In genomic region chr1:171485375-171486047, GRCh38 we compare ENCODE assay signal across 1 cellular context.
TF ChIP-seq lines count a peak whose summit lies in the region.

Gene PRRC2C, plus strand, starts transcription at chr1:171485530. Its CDS starts 26,559 bp downstream, at chr1:171512089.

TF ChIP-seq in HEK293, 187 proteins besides CTCF, POLR2A, EP300 and RAD21 (continued from another document and continues in another):
- TF ChIP-seq HIC1 (tag by site-specific recombination; IDR thresholded peaks at IDR 0.05) (no peak), ZNF362 (tag by site-specific recombination; IDR thresholded peaks at IDR 0.05) (no peak), ZNF544 (tag by site-specific recombination; IDR thresholded peaks at IDR 0.05) (no peak), ZNF239 (tag by site-specific recombination; IDR thresholded peaks at IDR 0.05) (no peak), ZNF155 (tag by site-specific recombination; IDR thresholded peaks at IDR 0.05) (no peak), ZNF692 (tag by site-specific recombination; IDR thresholded peaks at IDR 0.05) (peak; percentile 40; the same call in 1 of the 2 replicates), ZNF843 (tag by site-specific recombination; IDR thresholded peaks at IDR 0.05) (peak; percentile 34; the same call in 1 of the 2 replicates), ZNF521 (tag by site-specific recombination; IDR thresholded peaks at IDR 0.05) (no peak), ZNF621 (tag by site-specific recombination; IDR thresholded peaks at IDR 0.05) (no peak), BCL11B (tag by site-specific recombination; IDR thresholded peaks at IDR 0.05; ENCODE audit: low read depth) (0 out of 2 replicates have a peak, but pooled peaks have one; percentile 16), ZNF792 (tag by site-specific recombination; IDR thresholded peaks at IDR 0.05) (0 out of 2 replicates have a peak, but pooled peaks have one; percentile 37), ZNF426 (tag by site-specific recombination; IDR thresholded peaks at IDR 0.05) (no peak), ZBTB44 (tag by site-specific recombination; IDR thresholded peaks at IDR 0.05) (no peak), ZNF302 (tag by site-specific recombination; IDR thresholded peaks at IDR 0.05; ENCODE audit: low read depth) (no peak), ZNF449 (tag by site-specific recombination; IDR thresholded peaks at IDR 0.05) (no peak; the same call in 1 of the 2 replicates), ZNF214 (tag by site-specific recombination; IDR thresholded peaks at IDR 0.05; ENCODE audit: borderline replicate concordance) (no peak), ZNF266 (tag by site-specific recombination; IDR thresholded peaks at IDR 0.05; ENCODE audit: low read depth) (no peak), ZNF473 (tag by site-specific recombination; IDR thresholded peaks at IDR 0.05) (no peak), ZNF510 (tag by site-specific recombination; IDR thresholded peaks at IDR 0.05; ENCODE audit: insufficient replicate concordance) (no peak), KLF7 (tag by site-specific recombination; IDR thresholded peaks at IDR 0.05; ENCODE audit: borderline replicate concordance) (0 out of 2 replicates have a peak, but pooled peaks have one; percentile 40), ZNF791 (tag by site-specific recombination; IDR thresholded peaks at IDR 0.05) (no peak), MZF1 (tag by site-specific recombination; IDR thresholded peaks at IDR 0.05; ENCODE audit: borderline replicate concordance) (peak; percentile 60), SCRT2 (tag by site-specific recombination; IDR thresholded peaks at IDR 0.05) (no peak), ZNF837 (tag by site-specific recombination; IDR thresholded peaks at IDR 0.05) (no peak), ZSCAN4 (tag by site-specific recombination; IDR thresholded peaks at IDR 0.05) (0 out of 2 replicates have a peak, but pooled peaks have one; percentile 20), ZBTB17 (tag by site-specific recombination; IDR thresholded peaks at IDR 0.05) (peak; percentile 60), SP3 (tag by site-specific recombination; IDR thresholded peaks at IDR 0.05) (peak; percentile 42), ZFP37 (tag by site-specific recombination; IDR thresholded peaks at IDR 0.05) (peak; percentile 82), ZNF140 (tag by site-specific recombination; IDR thresholded peaks at IDR 0.05) (no peak), ZNF654 (tag by site-specific recombination; IDR thresholded peaks at IDR 0.05; ENCODE audit: low read depth) (peak; percentile 88; the same call in 1 of the 2 replicates), ZNF626 (tag by site-specific recombination; IDR thresholded peaks at IDR 0.05) (no peak), ZNF776 (tag by site-specific recombination; IDR thresholded peaks at IDR 0.05; ENCODE audit: borderline replicate concordance) (no peak), KLF1 (tag by site-specific recombination; IDR thresholded peaks at IDR 0.05) (no peak; the same call in 1 of the 2 replicates), ZNF704 (tag by site-specific recombination; IDR thresholded peaks at IDR 0.05) (no peak), SP7 (tag by site-specific recombination; IDR thresholded peaks at IDR 0.05) (peak; percentile 56; the same call in 1 of the 2 replicates), ZNF501 (tag by site-specific recombination; IDR thresholded peaks at IDR 0.05) (0 out of 2 replicates have a peak, but pooled peaks have one; percentile 70), ZNF518A (tag by site-specific recombination; conservative IDR thresholded peaks at IDR 0.05; ENCODE audit: low read depth) (no peak), ZSCAN30 (tag by site-specific recombination; IDR thresholded peaks at IDR 0.05) (0 out of 2 replicates have a peak, but pooled peaks have one; percentile 12), PRDM6 (tag by site-specific recombination; IDR thresholded peaks at IDR 0.05) (no peak), ZNF785 (tag by site-specific recombination; IDR thresholded peaks at IDR 0.05) (no peak), ZNF596 (tag by site-specific recombination; IDR thresholded peaks at IDR 0.05) (peak; percentile 55; the same call in 1 of the 2 replicates), ZNF112 (tag by site-specific recombination; IDR thresholded peaks at IDR 0.05) (no peak), KLF9 (tag by site-specific recombination; IDR thresholded peaks at IDR 0.05; ENCODE audit: low read depth) (no peak), YY1 (tag by site-specific recombination; IDR thresholded peaks at IDR 0.05) (peak; percentile 77), ZNF114 (tag by site-specific recombination; IDR thresholded peaks at IDR 0.05) (no peak), ZNF747 (tag by site-specific recombination; IDR thresholded peaks at IDR 0.05) (no peak), ZBTB7A (tag by site-specific recombination; IDR thresholded peaks at IDR 0.05; ENCODE audit: low read depth) (no peak), ZNF169 (tag by site-specific recombination; IDR thresholded peaks at IDR 0.05) (no peak), ZNF350 (tag by site-specific recombination; IDR thresholded peaks at IDR 0.05) (no peak)
